ENCODE assay signal across 1 cellular context in genomic region chr15:97072560-97072959, GRCh38.
TF ChIP-seq lines count a peak whose summit lies in the region.

No MANE protein-coding gene starts in this region.

TF ChIP-seq in GM23338, 12 proteins besides CTCF, POLR2A, EP300 and RAD21 (continued from another document):
- TF ChIP-seq, protein P1, sequence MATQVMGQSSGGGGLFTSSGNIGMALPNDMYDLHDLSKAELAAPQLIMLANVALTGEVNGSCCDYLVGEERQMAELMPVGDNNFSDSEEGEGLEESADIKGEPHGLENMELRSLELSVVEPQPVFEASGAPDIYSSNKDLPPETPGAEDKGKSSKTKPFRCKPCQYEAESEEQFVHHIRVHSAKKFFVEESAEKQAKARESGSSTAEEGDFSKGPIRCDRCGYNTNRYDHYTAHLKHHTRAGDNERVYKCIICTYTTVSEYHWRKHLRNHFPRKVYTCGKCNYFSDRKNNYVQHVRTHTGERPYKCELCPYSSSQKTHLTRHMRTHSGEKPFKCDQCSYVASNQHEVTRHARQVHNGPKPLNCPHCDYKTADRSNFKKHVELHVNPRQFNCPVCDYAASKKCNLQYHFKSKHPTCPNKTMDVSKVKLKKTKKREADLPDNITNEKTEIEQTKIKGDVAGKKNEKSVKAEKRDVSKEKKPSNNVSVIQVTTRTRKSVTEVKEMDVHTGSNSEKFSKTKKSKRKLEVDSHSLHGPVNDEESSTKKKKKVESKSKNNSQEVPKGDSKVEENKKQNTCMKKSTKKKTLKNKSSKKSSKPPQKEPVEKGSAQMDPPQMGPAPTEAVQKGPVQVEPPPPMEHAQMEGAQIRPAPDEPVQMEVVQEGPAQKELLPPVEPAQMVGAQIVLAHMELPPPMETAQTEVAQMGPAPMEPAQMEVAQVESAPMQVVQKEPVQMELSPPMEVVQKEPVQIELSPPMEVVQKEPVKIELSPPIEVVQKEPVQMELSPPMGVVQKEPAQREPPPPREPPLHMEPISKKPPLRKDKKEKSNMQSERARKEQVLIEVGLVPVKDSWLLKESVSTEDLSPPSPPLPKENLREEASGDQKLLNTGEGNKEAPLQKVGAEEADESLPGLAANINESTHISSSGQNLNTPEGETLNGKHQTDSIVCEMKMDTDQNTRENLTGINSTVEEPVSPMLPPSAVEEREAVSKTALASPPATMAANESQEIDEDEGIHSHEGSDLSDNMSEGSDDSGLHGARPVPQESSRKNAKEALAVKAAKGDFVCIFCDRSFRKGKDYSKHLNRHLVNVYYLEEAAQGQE (IDR thresholded peaks at IDR 0.05; ENCODE audit: unreplicated experiment): no peak
- TF ChIP-seq ZNF114 (CRISPR knock-in tag; IDR thresholded peaks at IDR 0.05) (no peak), POLR2AphosphoS5 (IDR thresholded peaks at IDR 0.05; ENCODE audit: low read depth) (no peak), EZH2phosphoT487 (IDR thresholded peaks at IDR 0.05; ENCODE audit: unreplicated experiment) (no peak), NANOG (IDR thresholded peaks at IDR 0.05; ENCODE audit: borderline replicate concordance) (no peak), ZNF331 (CRISPR knock-in tag; IDR thresholded peaks at IDR 0.05; ENCODE audit: low read depth) (no peak), STAT1 (IDR thresholded peaks at IDR 0.05; ENCODE audit: unreplicated experiment) (no peak), CREB1 (CRISPR knock-in tag; IDR thresholded peaks at IDR 0.05; ENCODE audit: low read depth) (no peak)
